In the genomic region with DNA sequence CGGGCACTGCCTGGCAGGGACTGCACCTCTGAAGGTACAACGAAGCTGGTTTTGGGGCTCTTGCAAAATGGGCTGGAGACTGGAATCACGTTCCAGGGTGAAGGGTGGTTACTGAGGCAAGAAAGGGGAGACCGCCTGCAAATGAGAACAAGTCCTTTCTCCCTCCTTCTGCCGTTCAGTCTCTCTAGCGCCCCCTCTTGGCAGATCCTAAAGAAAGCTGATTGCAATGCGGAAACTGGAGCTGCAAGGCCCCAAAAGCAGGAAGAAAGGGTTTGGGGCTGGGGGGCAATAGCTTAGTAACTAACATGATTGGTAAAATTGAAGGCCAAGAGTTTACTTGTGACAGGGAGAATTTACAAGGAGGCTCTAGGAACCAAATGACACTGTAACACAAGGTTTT, we compare ENCODE assay signal across 8 cellular contexts.
DNase-seq lines count a peak whose midpoint lies in the region; ATAC-seq and TF ChIP-seq lines count a peak whose summit lies in the region.

No MANE protein-coding gene starts in this region.

- H3F3A ChIP-seq in SU-DHL-6 (ENCODE audit: insufficient read depth), result no peaks in the 10 kb centered on the region

- H3K27me3 ChIP-seq in SU-DHL-6 (ENCODE audit: low read length), result no peaks in the 10 kb centered on the region

- no peak overlapping the region for H3K4me3 ChIP-seq in SU-DHL-6 (ENCODE audit: insufficient read depth, low read length, poor library complexity, severe bottlenecking)

- H2AFZ ChIP-seq in SU-DHL-6 (ENCODE audit: low read depth, low read length, severe bottlenecking), result no peak overlapping the region

- POLR2A ChIA-PET in HEK293T (lab: Yijun Ruan, JAX), result no interaction called here

- DNase-seq in EH (ENCODE audit: low read depth), result peak; percentile 45
- peak; percentile 54 for DNase-seq in HEK293T (ENCODE audit: extremely low spot score)
- peak; percentile 67 for DNase-seq in iPS-NIHi11 (ENCODE audit: low spot score)
- DNase-seq in dedifferentiated amniotic fluid mesenchymal stem cell (ENCODE audit: extremely low spot score), result no peak

- H3K36me3 ChIP-seq in SU-DHL-6 (ENCODE audit: low read length), result no peaks in the 10 kb centered on the region

- no peaks in the 10 kb centered on the region for H3K79me2 ChIP-seq in SU-DHL-6 (ENCODE audit: insufficient read depth, low read length)

- H3K9ac ChIP-seq in SU-DHL-6 (ENCODE audit: low read length), result no peak overlapping the region

- H4K20me1 ChIP-seq in SU-DHL-6 (ENCODE audit: low read depth, low read length), result no peaks in the 10 kb centered on the region; the same call in 1 of the 2 replicates

- H3K27ac ChIP-seq in SU-DHL-6 (ENCODE audit: low read depth, low read length), result no peak overlapping the region

- no peaks in the 10 kb centered on the region for H3K9me3 ChIP-seq in SU-DHL-6 (ENCODE audit: insufficient read depth, low read length)

- ATAC-seq in HG03025 (IDR thresholded peaks at IDR 0.05; ENCODE audit: low FRiP score, unreplicated experiment) (no peak), GM18907 (IDR thresholded peaks at IDR 0.05; ENCODE audit: unreplicated experiment) (no peak), HG03469 (IDR thresholded peaks at IDR 0.05; ENCODE audit: unreplicated experiment) (no peak)

- H3K4me2 ChIP-seq in SU-DHL-6 (ENCODE audit: low read depth, low read length, poor library complexity, severe bottlenecking), result no peak overlapping the region

- peak; percentile 50 for TF ChIP-seq CTCF in SU-DHL-6 (IDR thresholded peaks at IDR 0.05; ENCODE audit: insufficient read depth, low read length, poor library complexity, severe bottlenecking)

- H3K9me2 ChIP-seq in SU-DHL-6 (replicated peaks; ENCODE audit: insufficient read depth, low read length), result no peaks in the 10 kb centered on the region

- CTCF ChIA-PET in HEK293T (lab: Yijun Ruan, JAX), result interaction anchor here (0.6 to 1.5 kb wide), 19 partner anchors 9 to 511 kb away, joined by 3 to 21 read pairs (median 3); no protein-coding TSS in a partner anchor

TF ChIP-seq in HEK293T, 16 proteins besides CTCF, POLR2A, EP300 and RAD21:
- no peak for TF ChIP-seq FOXK2 (IDR thresholded peaks at IDR 0.05)
- TF ChIP-seq NFRKB (IDR thresholded peaks at IDR 0.05), result no peak
- no peak for TF ChIP-seq L3MBTL2 (conservative IDR thresholded peaks at IDR 0.05)
- TF ChIP-seq SP1 (IDR thresholded peaks at IDR 0.05), result no peak
- TF ChIP-seq ELF4 (IDR thresholded peaks at IDR 0.05), result no peak
- TF ChIP-seq ZNF384 (IDR thresholded peaks at IDR 0.05), result no peak
- no peak for TF ChIP-seq CTBP1 (IDR thresholded peaks at IDR 0.05; ENCODE audit: borderline replicate concordance)
- TF ChIP-seq SUZ12 (IDR thresholded peaks at IDR 0.05), result no peak
- TF ChIP-seq HDGF (IDR thresholded peaks at IDR 0.05; ENCODE audit: borderline replicate concordance), result no peak
- TF ChIP-seq, protein P1, sequence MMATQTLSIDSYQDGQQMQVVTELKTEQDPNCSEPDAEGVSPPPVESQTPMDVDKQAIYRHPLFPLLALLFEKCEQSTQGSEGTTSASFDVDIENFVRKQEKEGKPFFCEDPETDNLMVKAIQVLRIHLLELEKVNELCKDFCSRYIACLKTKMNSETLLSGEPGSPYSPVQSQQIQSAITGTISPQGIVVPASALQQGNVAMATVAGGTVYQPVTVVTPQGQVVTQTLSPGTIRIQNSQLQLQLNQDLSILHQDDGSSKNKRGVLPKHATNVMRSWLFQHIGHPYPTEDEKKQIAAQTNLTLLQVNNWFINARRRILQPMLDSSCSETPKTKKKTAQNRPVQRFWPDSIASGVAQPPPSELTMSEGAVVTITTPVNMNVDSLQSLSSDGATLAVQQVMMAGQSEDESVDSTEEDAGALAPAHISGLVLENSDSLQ (IDR thresholded peaks at IDR 0.05), result no peak
